In the genomic region with DNA sequence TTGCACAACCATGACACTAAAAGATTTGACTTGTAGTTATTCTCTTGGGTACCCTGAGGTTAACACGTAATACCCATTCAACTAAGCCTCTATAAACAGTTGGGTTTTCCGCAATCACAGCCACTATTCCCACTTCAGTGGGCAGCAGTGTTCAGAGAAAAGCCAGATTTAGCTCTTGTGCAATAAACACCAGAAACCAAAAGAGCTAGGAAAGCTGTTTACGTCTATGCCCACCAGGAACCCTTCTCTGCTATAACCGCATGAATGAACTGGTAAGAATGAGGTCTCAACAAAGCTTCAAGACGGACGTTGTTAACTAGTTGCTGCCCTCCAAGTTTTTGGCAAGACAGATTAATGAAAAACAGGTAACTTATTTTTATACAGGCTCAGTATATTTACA, we compare ENCODE assay signal across 12 cellular contexts.
A peak's percentile ranks its signal among the peaks of the same experiment; 100 is the strongest.
DNase-seq lines count a peak whose midpoint lies in the region; ATAC-seq and TF ChIP-seq lines count a peak whose summit lies in the region.
"Had no signal": no experiment of that assay in that cellular context is flagged by ENCODE, and none has a peak within 500 bp of the region (broad histone marks: within the 10 kb centered on the region; RNA-seq: fewer than 3 reads in every experiment).

No MANE protein-coding gene starts in this region.

- H3K36me3 Mint-ChIP-seq in activated B cell treated with CpG ODN at 0.5 μM for 24 hours (ENCODE audit: low read depth): peaks cover 40% of the 10 kb centered on the region

- H3K36me3 ChIP-seq in DOHH2 (ENCODE audit: control insufficient read depth, low read length): peaks cover 91% of the 10 kb centered on the region
- no peaks in the 10 kb centered on the region for H3K36me3 ChIP-seq in hepatocyte (replicated peaks; ENCODE audit: insufficient read depth, low read depth)
- H3K36me3 ChIP-seq in sigmoid colon: peaks cover 0 to 24% (median 0%) of the 10 kb centered on the region in 4 donors

- peak in 1 of 4 donors; percentile 9 for TF ChIP-seq EP300 in sigmoid colon (IDR thresholded peaks at IDR 0.05)

- H3K27me3 ChIP-seq in DOHH2 (ENCODE audit: control insufficient read depth, low read length): no peaks in the 10 kb centered on the region
- no peaks in the 10 kb centered on the region for H3K27me3 ChIP-seq in hepatocyte
- no peaks in the 10 kb centered on the region for H3K27me3 ChIP-seq in sigmoid colon

- WGBS in hepatocyte (ENCODE audit: low lambda C conversion rate, missing lambda C conversion rate): 30% methylated on average over 6 of the region's 6 CpGs
- WGBS in sigmoid colon, 2 donors: 25 to 40% methylated on average over 6 of the region's 6 CpGs

- H3K9me2 ChIP-seq in DOHH2 (replicated peaks; ENCODE audit: control insufficient read depth, low read length) (no peaks in the 10 kb centered on the region), hepatocyte (replicated peaks; ENCODE audit: insufficient read depth) (no peaks in the 10 kb centered on the region)

- POLR2A ChIA-PET in activated B cell treated with CpG ODN at 0.5 μM for 24 hours (lab: Charles Lee): interaction anchor here (0.5 kb wide), 1 partner anchor 26 kb away, joined by 5 read pairs; no protein-coding TSS in a partner anchor

- H2AFZ ChIP-seq in hepatocyte: no peak overlapping the region

- peaks cover 10% of the 10 kb centered on the region for H4K20me1 ChIP-seq in DOHH2 (ENCODE audit: control insufficient read depth, insufficient read depth, low read depth, low read length)
- peaks cover 47% of the 10 kb centered on the region for H4K20me1 ChIP-seq in hepatocyte (ENCODE audit: insufficient read depth, poor library complexity, severe bottlenecking)

- H3K4me3 Mint-ChIP-seq in activated B cell treated with CpG ODN at 0.5 μM for 24 hours: peak overlapping the region; percentile 33

- no peaks in the 10 kb centered on the region for H3K9me3 ChIP-seq in DOHH2 (ENCODE audit: control insufficient read depth, insufficient read depth, low read length)
- H3K9me3 ChIP-seq in hepatocyte (ENCODE audit: low read depth): no peaks in the 10 kb centered on the region
- no peaks in the 10 kb centered on the region for H3K9me3 ChIP-seq in sigmoid colon

- H3K27ac ChIP-seq in DOHH2 (ENCODE audit: low read depth, low read length): no peak overlapping the region
- peak overlapping the region; percentile 99 for H3K27ac ChIP-seq in hepatocyte
- H3K27ac ChIP-seq in sigmoid colon: peak overlapping the region; percentile 96 to 100 (median 98)

- H3K27ac Mint-ChIP-seq in activated B cell treated with CpG ODN at 0.5 μM for 24 hours: no peak overlapping the region

- CTCF ChIA-PET in activated B cell treated with CpG ODN at 0.5 μM for 24 hours (lab: Charles Lee): interaction anchor here (1.1 to 2.3 kb wide), 3 partner anchors 10 to 251 kb away, joined by 3 to 12 read pairs (median 4); no protein-coding TSS in a partner anchor

- H3K4me3 ChIP-seq in DOHH2 (ENCODE audit: low read length): peak overlapping the region; percentile 87
- no peak overlapping the region for H3K4me3 ChIP-seq in hepatocyte
- H3K4me3 ChIP-seq in sigmoid colon: peak overlapping the region; percentile 13 to 96 (median 84)

- ATAC-seq in activated B cell treated with CpG ODN at 0.5 μM for 24 hours (ENCODE audit: low read depth) (no peak), GM19397 (IDR thresholded peaks at IDR 0.05; ENCODE audit: unreplicated experiment) (no peak)

- no peaks in the 10 kb centered on the region for H3K9me3 Mint-ChIP-seq in activated B cell treated with CpG ODN at 0.5 μM for 24 hours

- H3K79me2 ChIP-seq in DOHH2 (ENCODE audit: control insufficient read depth, low read length) (peaks cover 92% of the 10 kb centered on the region), hepatocyte (peaks cover 88% of the 10 kb centered on the region)

- no peak for DNase-seq in activated B cell treated with CpG ODN at 0.5 μM for 24 hours
- DNase-seq in hepatocyte (ENCODE audit: low spot score): no peak
- DNase-seq in sigmoid colon: no peak
- no peak for DNase-seq in dermis blood vessel endothelial cell
- no peak for DNase-seq in NCI-H1930 (lab: John Stamatoyannopoulos, UW)
- no peak for DNase-seq in NCI-H2107 treated with DMSO at 0.1 percent for 48 hours (lab: John Stamatoyannopoulos, UW; ENCODE audit: unreplicated experiment)
- DNase-seq: Calu3; effector CD4-positive, alpha-beta T cell; NCI-H1092; NK-92 treated with Interleukin-12 subunit alpha and Interleukin-12 subunit beta, amount 100 ng/mL, for 24 hours had no signal

- H3K4me2 ChIP-seq in DOHH2 (ENCODE audit: low read length) (peak overlapping the region; percentile 96), hepatocyte (peak overlapping the region; percentile 77)

- TF ChIP-seq POLR2A in sigmoid colon (IDR thresholded peaks at IDR 0.05): no peak

- peaks cover 60% of the 10 kb centered on the region for H3K4me1 ChIP-seq in DOHH2 (ENCODE audit: control insufficient read depth, low read length)
- peaks cover 40% of the 10 kb centered on the region for H3K4me1 ChIP-seq in hepatocyte (ENCODE audit: insufficient read depth)
- peaks cover 0 to 73% (median 65%) of the 10 kb centered on the region in 4 donors for H3K4me1 ChIP-seq in sigmoid colon

- TF ChIP-seq CTCF in DOHH2 (IDR thresholded peaks at IDR 0.05; ENCODE audit: low read depth, low read length, poor library complexity, severe bottlenecking): no peak
- no peak for TF ChIP-seq CTCF in activated B cell treated with CpG ODN at 0.5 μM for 24 hours (IDR thresholded peaks at IDR 0.05)
- TF ChIP-seq CTCF in hepatocyte (IDR thresholded peaks at IDR 0.05; ENCODE audit: poor library complexity): no peak
- no peak for TF ChIP-seq CTCF in sigmoid colon (IDR thresholded peaks at IDR 0.05)

- intact Hi-C loops in activated B cell treated with CpG ODN at 0.5 μM for 24 hours (cut with micrococcal nuclease) (no loop called here), sigmoid colon (cut with DNase I) (no loop called here)

- peaks cover 19% of the 10 kb centered on the region for H3K4me1 Mint-ChIP-seq in activated B cell treated with CpG ODN at 0.5 μM for 24 hours

- no peaks in the 10 kb centered on the region for H3K27me3 Mint-ChIP-seq in activated B cell treated with CpG ODN at 0.5 μM for 24 hours

- peaks cover 8% of the 10 kb centered on the region for H3F3A ChIP-seq in DOHH2 (ENCODE audit: control insufficient read depth, insufficient read depth)
